Comparison of ENCODE assay signal across 8 cellular contexts in genomic region chr17:66508896-66509843, GRCh38.
DNase-seq lines count a peak whose midpoint lies in the region; ATAC-seq and TF ChIP-seq lines count a peak whose summit lies in the region.

No MANE protein-coding gene starts in this region.

- no peak overlapping the region for H3K9ac ChIP-seq in DND-41 (ENCODE audit: low read depth, low read length)

- H3K9me3 ChIP-seq in DND-41 (ENCODE audit: insufficient read depth, low read length, severe bottlenecking) (no peaks in the 10 kb centered on the region), prostate gland (no peaks in the 10 kb centered on the region)

- no peaks in the 10 kb centered on the region for H3K27me3 ChIP-seq in DND-41 (ENCODE audit: insufficient read depth, low read length, poor library complexity)
- H3K27me3 ChIP-seq in prostate gland (replicated peaks; ENCODE audit: insufficient read depth): no peaks in the 10 kb centered on the region

- H4K20me1 ChIP-seq in DND-41 (ENCODE audit: insufficient read depth, low read length): no peaks in the 10 kb centered on the region

- ATAC-seq in DND-41 (ENCODE audit: insufficient read depth, low read depth): 0 out of 3 replicates have a peak, but pooled peaks have one; percentile 29
- ATAC-seq in HG02981 (IDR thresholded peaks at IDR 0.05; ENCODE audit: unreplicated experiment): no peak

- H3K4me1 ChIP-seq in DND-41 (ENCODE audit: insufficient read depth, low read length) (no peaks in the 10 kb centered on the region), prostate gland (replicated peaks) (peaks cover 6% of the 10 kb centered on the region)

- in situ Hi-C loops in T47D (cut with HindIII; ENCODE audit: low pct_unique_long_range_greater_than_20kb, low sequenced_read_pairs): no loop called here

- H3K36me3 ChIP-seq in DND-41 (ENCODE audit: insufficient read depth, low read length) (no peaks in the 10 kb centered on the region), prostate gland (no peaks in the 10 kb centered on the region)

- no peak for TF ChIP-seq CTCF in DND-41 (IDR thresholded peaks at IDR 0.05; ENCODE audit: borderline replicate concordance, extremely low read depth, low read length, poor library complexity, severe bottlenecking)
- peak in 1 of 4 experiments; percentile 4 for TF ChIP-seq CTCF in prostate gland (IDR thresholded peaks at IDR 0.05)

- no peak for TF ChIP-seq POLR2A in prostate gland (IDR thresholded peaks at IDR 0.05)

- no peak overlapping the region for H3K4me2 ChIP-seq in DND-41 (ENCODE audit: insufficient read depth, low read length)

- DNase-seq in DND-41 (no peak), RPMI7951 (ENCODE audit: low read depth) (peak; percentile 75), T47D (ENCODE audit: low read depth in 1 of 2, low spot score in 1 of 2) (peak; percentile 44), prostate gland (ENCODE audit: low spot score) (peak; percentile 91), amygdala (lab: John Stamatoyannopoulos, UW) (no peak), activated gamma-delta T cell treated with Interleukin-2 at 50 U/mL for 16 hours (no peak), RKO (ENCODE audit: low spot score) (no peak)

- WGBS in prostate gland: 26% methylated on average over 8 of the region's 8 CpGs

- H3K4me3 ChIP-seq in DND-41 (ENCODE audit: low read depth in 1 of 2, low read length in 2 of 2) (no peak overlapping the region), prostate gland (no peak overlapping the region)

- intact Hi-C loops in prostate gland (cut with DNase I): no loop called here

- H3K27ac ChIP-seq in DND-41 (ENCODE audit: low read length): no peak overlapping the region
- peak overlapping the region; percentile 17 to 28 for H3K27ac ChIP-seq in prostate gland

- H3K79me2 ChIP-seq in DND-41 (ENCODE audit: insufficient read depth, low read length): peaks cover 32% of the 10 kb centered on the region

- H2AFZ ChIP-seq in DND-41 (ENCODE audit: low read depth, low read length): no peak overlapping the region

Comparison
In these comparisons a context has a peak if more than half of its experiments do, and no peak if none do; other contexts are left out.
1. DNase-seq: peak in RPMI7951 (single experiment), T47D (2 of 2) and prostate gland (single experiment); none in DND-41 (single experiment), amygdala (0 of 56), activated gamma-delta T cell treated with Interleukin-2 at 50 U/mL for 16 hours (single experiment) and RKO (single experiment).